In genomic region chr14:59952141-59952540, GRCh38 we compare ENCODE assay signal across 6 cellular contexts. TPM values are rescaled to one million over a fixed set of nuclear protein-coding genes. Genes with fewer than 3 reads are reported as not detected.
"Had no signal": no experiment of that assay in that cellular context is flagged by ENCODE, and none has a peak within 500 bp of the region (broad histone marks: within the 10 kb centered on the region; RNA-seq: fewer than 3 reads in every experiment).

No MANE protein-coding gene starts in this region.

RNA-seq across cellular contexts. Expression of gene LRRC9, which starts 32.2 kb away (rescaled TPM):
- total RNA-seq: activated CD8-positive, alpha-beta T cell treated with anti-CD3 and anti-CD28 coated beads for 36 hours; activated T-cell treated with anti-CD3 and anti-CD28 coated beads, Interleukin-2, amount 50 U/mL, for 72 hours; activated T-helper 2 cell treated with anti-CD3 and anti-CD28 coated beads, Interferon-gamma antibody, Interleukin-2, Interleukin-4, amounts not matched to agents 10 μg/mL and 5 μg/mL and 100 μg/mL, durations not matched to agents 14 hours and 24 hours and 36 hours; K562; SJSA1; T-helper 1 cell treated with Interleukin-12 subunit alpha and Interleukin-12 subunit beta and Interleukin-4 antibody, amounts not matched to agents 30 ng/mL and 1 ng/mL, for 36 hours had no signal
- polyA plus RNA-seq: K562 had no signal
